In the genomic region with DNA sequence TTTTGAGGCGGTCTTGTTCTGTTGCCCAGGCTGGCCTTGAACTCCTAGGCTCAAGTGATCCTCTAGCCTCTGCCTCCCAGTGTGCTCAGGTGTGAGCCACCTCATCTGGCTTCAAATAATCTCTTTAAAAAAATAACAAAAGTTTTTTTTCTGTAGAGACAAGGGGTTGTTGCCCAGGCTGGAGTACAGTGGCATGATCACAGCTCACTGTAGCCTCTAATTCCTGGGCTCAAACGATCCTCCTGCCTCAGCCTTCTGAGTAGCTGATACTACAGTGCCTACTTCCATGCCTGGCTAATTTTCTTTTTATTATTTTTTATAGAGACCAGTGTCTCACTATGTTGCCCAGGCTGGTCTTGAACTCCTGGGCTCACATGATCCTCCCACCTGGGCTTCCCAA, we compare ENCODE assay signal across 1 cellular context.
TF ChIP-seq lines count a peak whose summit lies in the region.

No MANE protein-coding gene starts in this region.

TF ChIP-seq in GM12878, 131 proteins besides CTCF, POLR2A, EP300 and RAD21:
- TF ChIP-seq, protein P1, sequence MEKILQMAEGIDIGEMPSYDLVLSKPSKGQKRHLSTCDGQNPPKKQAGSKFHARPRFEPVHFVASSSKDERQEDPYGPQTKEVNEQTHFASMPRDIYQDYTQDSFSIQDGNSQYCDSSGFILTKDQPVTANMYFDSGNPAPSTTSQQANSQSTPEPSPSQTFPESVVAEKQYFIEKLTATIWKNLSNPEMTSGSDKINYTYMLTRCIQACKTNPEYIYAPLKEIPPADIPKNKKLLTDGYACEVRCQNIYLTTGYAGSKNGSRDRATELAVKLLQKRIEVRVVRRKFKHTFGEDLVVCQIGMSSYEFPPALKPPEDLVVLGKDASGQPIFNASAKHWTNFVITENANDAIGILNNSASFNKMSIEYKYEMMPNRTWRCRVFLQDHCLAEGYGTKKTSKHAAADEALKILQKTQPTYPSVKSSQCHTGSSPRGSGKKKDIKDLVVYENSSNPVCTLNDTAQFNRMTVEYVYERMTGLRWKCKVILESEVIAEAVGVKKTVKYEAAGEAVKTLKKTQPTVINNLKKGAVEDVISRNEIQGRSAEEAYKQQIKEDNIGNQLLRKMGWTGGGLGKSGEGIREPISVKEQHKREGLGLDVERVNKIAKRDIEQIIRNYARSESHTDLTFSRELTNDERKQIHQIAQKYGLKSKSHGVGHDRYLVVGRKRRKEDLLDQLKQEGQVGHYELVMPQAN (conservative IDR thresholded peaks at IDR 0.05) = no peak
- TF ChIP-seq SREBF2 (IDR thresholded peaks at IDR 0.05; ENCODE audit: low read length) (no peak), DPF2 (IDR thresholded peaks at IDR 0.05) (no peak), TCF7 (IDR thresholded peaks at IDR 0.05; ENCODE audit: borderline replicate concordance) (no peak), NRF1 (conservative IDR thresholded peaks at IDR 0.05; ENCODE audit: low read depth, low read length) (no peak), NFXL1 (IDR thresholded peaks at IDR 0.05; ENCODE audit: borderline replicate concordance) (no peak)
- TF ChIP-seq, protein P2, sequence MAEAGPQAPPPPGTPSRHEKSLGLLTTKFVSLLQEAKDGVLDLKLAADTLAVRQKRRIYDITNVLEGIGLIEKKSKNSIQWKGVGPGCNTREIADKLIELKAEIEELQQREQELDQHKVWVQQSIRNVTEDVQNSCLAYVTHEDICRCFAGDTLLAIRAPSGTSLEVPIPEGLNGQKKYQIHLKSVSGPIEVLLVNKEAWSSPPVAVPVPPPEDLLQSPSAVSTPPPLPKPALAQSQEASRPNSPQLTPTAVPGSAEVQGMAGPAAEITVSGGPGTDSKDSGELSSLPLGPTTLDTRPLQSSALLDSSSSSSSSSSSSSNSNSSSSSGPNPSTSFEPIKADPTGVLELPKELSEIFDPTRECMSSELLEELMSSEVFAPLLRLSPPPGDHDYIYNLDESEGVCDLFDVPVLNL (IDR thresholded peaks at IDR 0.05; ENCODE audit: low read depth, low read length) = no peak
- TF ChIP-seq, protein P3, sequence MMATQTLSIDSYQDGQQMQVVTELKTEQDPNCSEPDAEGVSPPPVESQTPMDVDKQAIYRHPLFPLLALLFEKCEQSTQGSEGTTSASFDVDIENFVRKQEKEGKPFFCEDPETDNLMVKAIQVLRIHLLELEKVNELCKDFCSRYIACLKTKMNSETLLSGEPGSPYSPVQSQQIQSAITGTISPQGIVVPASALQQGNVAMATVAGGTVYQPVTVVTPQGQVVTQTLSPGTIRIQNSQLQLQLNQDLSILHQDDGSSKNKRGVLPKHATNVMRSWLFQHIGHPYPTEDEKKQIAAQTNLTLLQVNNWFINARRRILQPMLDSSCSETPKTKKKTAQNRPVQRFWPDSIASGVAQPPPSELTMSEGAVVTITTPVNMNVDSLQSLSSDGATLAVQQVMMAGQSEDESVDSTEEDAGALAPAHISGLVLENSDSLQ (IDR thresholded peaks at IDR 0.05) = no peak
- TF ChIP-seq, protein P4, sequence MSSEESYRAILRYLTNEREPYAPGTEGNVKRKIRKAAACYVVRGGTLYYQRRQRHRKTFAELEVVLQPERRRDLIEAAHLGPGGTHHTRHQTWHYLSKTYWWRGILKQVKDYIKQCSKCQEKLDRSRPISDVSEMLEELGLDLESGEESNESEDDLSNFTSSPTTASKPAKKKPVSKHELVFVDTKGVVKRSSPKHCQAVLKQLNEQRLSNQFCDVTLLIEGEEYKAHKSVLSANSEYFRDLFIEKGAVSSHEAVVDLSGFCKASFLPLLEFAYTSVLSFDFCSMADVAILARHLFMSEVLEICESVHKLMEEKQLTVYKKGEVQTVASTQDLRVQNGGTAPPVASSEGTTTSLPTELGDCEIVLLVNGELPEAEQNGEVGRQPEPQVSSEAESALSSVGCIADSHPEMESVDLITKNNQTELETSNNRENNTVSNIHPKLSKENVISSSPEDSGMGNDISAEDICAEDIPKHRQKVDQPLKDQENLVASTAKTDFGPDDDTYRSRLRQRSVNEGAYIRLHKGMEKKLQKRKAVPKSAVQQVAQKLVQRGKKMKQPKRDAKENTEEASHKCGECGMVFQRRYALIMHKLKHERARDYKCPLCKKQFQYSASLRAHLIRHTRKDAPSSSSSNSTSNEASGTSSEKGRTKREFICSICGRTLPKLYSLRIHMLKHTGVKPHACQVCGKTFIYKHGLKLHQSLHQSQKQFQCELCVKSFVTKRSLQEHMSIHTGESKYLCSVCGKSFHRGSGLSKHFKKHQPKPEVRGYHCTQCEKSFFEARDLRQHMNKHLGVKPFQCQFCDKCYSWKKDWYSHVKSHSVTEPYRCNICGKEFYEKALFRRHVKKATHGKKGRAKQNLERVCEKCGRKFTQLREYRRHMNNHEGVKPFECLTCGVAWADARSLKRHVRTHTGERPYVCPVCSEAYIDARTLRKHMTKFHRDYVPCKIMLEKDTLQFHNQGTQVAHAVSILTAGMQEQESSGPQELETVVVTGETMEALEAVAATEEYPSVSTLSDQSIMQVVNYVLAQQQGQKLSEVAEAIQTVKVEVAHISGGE (CRISPR knock-in tag; IDR thresholded peaks at IDR 0.05) = no peak
- TF ChIP-seq, protein P5, sequence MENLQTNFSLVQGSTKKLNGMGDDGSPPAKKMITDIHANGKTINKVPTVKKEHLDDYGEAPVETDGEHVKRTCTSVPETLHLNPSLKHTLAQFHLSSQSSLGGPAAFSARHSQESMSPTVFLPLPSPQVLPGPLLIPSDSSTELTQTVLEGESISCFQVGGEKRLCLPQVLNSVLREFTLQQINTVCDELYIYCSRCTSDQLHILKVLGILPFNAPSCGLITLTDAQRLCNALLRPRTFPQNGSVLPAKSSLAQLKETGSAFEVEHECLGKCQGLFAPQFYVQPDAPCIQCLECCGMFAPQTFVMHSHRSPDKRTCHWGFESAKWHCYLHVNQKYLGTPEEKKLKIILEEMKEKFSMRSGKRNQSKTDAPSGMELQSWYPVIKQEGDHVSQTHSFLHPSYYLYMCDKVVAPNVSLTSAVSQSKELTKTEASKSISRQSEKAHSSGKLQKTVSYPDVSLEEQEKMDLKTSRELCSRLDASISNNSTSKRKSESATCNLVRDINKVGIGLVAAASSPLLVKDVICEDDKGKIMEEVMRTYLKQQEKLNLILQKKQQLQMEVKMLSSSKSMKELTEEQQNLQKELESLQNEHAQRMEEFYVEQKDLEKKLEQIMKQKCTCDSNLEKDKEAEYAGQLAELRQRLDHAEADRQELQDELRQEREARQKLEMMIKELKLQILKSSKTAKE (IDR thresholded peaks at IDR 0.05; ENCODE audit: low read depth, poor library complexity, severe bottlenecking) = no peak
- TF ChIP-seq, protein P6, sequence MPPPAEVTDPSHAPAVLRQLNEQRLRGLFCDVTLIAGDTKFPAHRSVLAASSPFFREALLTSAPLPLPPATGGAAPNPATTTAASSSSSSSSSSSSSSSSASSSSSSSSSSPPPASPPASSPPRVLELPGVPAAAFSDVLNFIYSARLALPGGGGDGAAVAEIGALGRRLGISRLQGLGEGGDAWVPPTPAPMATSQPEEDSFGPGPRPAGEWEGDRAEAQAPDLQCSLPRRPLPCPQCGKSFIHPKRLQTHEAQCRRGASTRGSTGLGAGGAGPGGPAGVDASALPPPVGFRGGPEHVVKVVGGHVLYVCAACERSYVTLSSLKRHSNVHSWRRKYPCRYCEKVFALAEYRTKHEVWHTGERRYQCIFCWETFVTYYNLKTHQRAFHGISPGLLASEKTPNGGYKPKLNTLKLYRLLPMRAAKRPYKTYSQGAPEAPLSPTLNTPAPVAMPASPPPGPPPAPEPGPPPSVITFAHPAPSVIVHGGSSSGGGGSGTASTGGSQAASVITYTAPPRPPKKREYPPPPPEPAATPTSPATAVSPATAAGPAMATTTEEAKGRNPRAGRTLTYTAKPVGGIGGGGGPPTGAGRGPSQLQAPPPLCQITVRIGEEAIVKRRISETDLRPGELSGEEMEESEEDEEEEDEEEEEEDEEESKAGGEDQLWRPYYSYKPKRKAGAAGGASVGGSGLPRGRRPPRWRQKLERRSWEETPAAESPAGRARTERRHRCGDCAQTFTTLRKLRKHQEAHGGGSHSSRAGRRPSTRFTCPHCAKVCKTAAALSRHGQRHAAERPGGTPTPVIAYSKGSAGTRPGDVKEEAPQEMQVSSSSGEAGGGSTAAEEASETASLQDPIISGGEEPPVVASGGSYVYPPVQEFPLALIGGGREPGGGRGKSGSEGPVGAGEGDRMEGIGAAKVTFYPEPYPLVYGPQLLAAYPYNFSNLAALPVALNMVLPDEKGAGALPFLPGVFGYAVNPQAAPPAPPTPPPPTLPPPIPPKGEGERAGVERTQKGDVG (CRISPR knock-in tag; IDR thresholded peaks at IDR 0.05) = no peak
